ENCODE assay signal across 11 cellular contexts in genomic region chr6:45626087-45626891, GRCh38.
DNase-seq lines count a peak whose midpoint lies in the region; ATAC-seq and TF ChIP-seq lines count a peak whose summit lies in the region.
"Had no signal": no experiment of that assay in that cellular context is flagged by ENCODE, and none has a peak within 500 bp of the region (broad histone marks: within the 10 kb centered on the region; RNA-seq: fewer than 3 reads in every experiment).

No MANE protein-coding gene starts in this region.

- no peaks in the 10 kb centered on the region for H3K27me3 Mint-ChIP-seq in mesothelial cell of epicardium (ENCODE audit: low read depth)

- peak overlapping the region; percentile 60 for H3K27ac Mint-ChIP-seq in mesothelial cell of epicardium

- peak; percentile 95 for DNase-seq in EL
- DNase-seq in HT1080 (ENCODE audit: low read depth), result peak; percentile 90
- peak; percentile 97 for DNase-seq in amniotic epithelial cell (ENCODE audit: low read depth)
- DNase-seq in mesothelial cell of epicardium (ENCODE audit: low spot score in 2 of 2, unreplicated experiment in 2 of 2), result no peak
- no peak for DNase-seq in Peyer's patch
- DNase-seq: anterior cingulate cortex, heart left ventricle, Karpas-422 had no signal

- no peak overlapping the region for H3K4me3 Mint-ChIP-seq in mesothelial cell of epicardium

- no peaks in the 10 kb centered on the region for H3K9me3 ChIP-seq in Peyer's patch
- H3K9me3 ChIP-seq: heart left ventricle had no signal

- no peak overlapping the region for H3K4me3 ChIP-seq in Peyer's patch
- H3K4me3 ChIP-seq: heart left ventricle had no signal

- no peaks in the 10 kb centered on the region for H3K36me3 Mint-ChIP-seq in mesothelial cell of epicardium

- TF ChIP-seq POLR2A in Peyer's patch (IDR thresholded peaks at IDR 0.05), result no peak

- H3K9me3 Mint-ChIP-seq in mesothelial cell of epicardium, result no peaks in the 10 kb centered on the region

- H3K27me3 ChIP-seq in Peyer's patch, result no peaks in the 10 kb centered on the region
- H3K27me3 ChIP-seq: heart left ventricle had no signal

- peaks cover 23% of the 10 kb centered on the region for H3K4me1 Mint-ChIP-seq in mesothelial cell of epicardium

- no peaks in the 10 kb centered on the region for H3K36me3 ChIP-seq in Peyer's patch
- H3K36me3 ChIP-seq: heart left ventricle had no signal

- H3K27ac ChIP-seq in Peyer's patch, result no peak overlapping the region
- H3K27ac ChIP-seq: heart left ventricle had no signal

- no peak for ATAC-seq in GM21786 (IDR thresholded peaks at IDR 0.05; ENCODE audit: unreplicated experiment)
- no peak for ATAC-seq in HG03139 (IDR thresholded peaks at IDR 0.05; ENCODE audit: unreplicated experiment)
- ATAC-seq in HG02870 (IDR thresholded peaks at IDR 0.05; ENCODE audit: unreplicated experiment), result no peak
- ATAC-seq: heart left ventricle had no signal

- H3K4me1 ChIP-seq in Peyer's patch, result no peaks in the 10 kb centered on the region
- H3K4me1 ChIP-seq: heart left ventricle had no signal

- no peak for TF ChIP-seq CTCF in mesothelial cell of epicardium (IDR thresholded peaks at IDR 0.05; ENCODE audit: unreplicated experiment)
- TF ChIP-seq CTCF in Peyer's patch (IDR thresholded peaks at IDR 0.05), result no peak

Comparison
In these comparisons a context has a peak if more than half of its experiments do, and no peak if none do; other contexts are left out.
1. DNase-seq: peak in EL (single experiment), HT1080 (single experiment) and amniotic epithelial cell (single experiment); none in mesothelial cell of epicardium (0 of 2) and Peyer's patch (0 of 3).